Comparison of ENCODE assay signal across 11 cellular contexts in genomic region chr2:206212673-206213513, GRCh38. TPM values are rescaled to one million over a fixed set of nuclear protein-coding genes. Genes with fewer than 3 reads are reported as not detected.
A peak's percentile ranks its signal among the peaks of the same experiment; 100 is the strongest.
DNase-seq lines count a peak whose midpoint lies in the region; ATAC-seq, FAIRE-seq and TF ChIP-seq lines count a peak whose summit lies in the region.
"Had no signal": no experiment of that assay in that cellular context is flagged by ENCODE, and none has a peak within 500 bp of the region (broad histone marks: within the 10 kb centered on the region; RNA-seq: fewer than 3 reads in every experiment).

No MANE protein-coding gene starts in this region.

- H3K4me1 Mint-ChIP-seq in HFFc6 (ENCODE audit: low read depth) = peaks cover 38% of the 10 kb centered on the region

- DNase-seq in A172 (ENCODE audit: low spot score) = peak; percentile 57
- DNase-seq in HFFc6 = peak; percentile 68
- DNase-seq in amniotic stem cell (lab: John Stamatoyannopoulos, UW) = peak; percentile 2
- peak; percentile 37 for DNase-seq in kidney glomerular epithelial cell (lab: John Stamatoyannopoulos, UW)
- DNase-seq in ACHN = no peak
- DNase-seq in GM19239 (ENCODE audit: insufficient read length, low spot score) = no peak
- DNase-seq: activated CD4-positive, alpha-beta memory T cell treated with anti-CD3 and anti-CD28 coated beads, Interleukin-2, amount 10 ng/mL, durations not matched to agents 7 days and 5 days; Kasumi-1; stimulated activated CD4-positive, alpha-beta T cell treated with anti-CD3 and anti-CD28 coated beads, Interleukin-4, amount 100 ng/mL, for 4 hours had no signal

- H3K27ac Mint-ChIP-seq in HFFc6 = peak overlapping the region; percentile 73
- H3K27ac Mint-ChIP-seq: activated CD4-positive, alpha-beta memory T cell treated with anti-CD3 and anti-CD28 coated beads, Interleukin-2, amount 10 ng/mL, durations not matched to agents 7 days and 5 days had no signal

- FAIRE-seq in GM19239 (lab: Jason Lieb, UNC) = no peak

- in situ Hi-C loops in ACHN (cut with HindIII; ENCODE audit: low pct_ligation_motif_present, low pct_unique_long_range_greater_than_20kb, low sequenced_read_pairs) = no loop called here

- H3K9me3 Mint-ChIP-seq in HFFc6 = no peaks in the 10 kb centered on the region
- H3K9me3 Mint-ChIP-seq: activated CD4-positive, alpha-beta memory T cell treated with anti-CD3 and anti-CD28 coated beads, Interleukin-2, amount 10 ng/mL, durations not matched to agents 7 days and 5 days had no signal

- peaks cover 5% of the 10 kb centered on the region; the same call in 1 of the 2 replicates for H3K27me3 Mint-ChIP-seq in HFFc6 (ENCODE audit: insufficient read depth)

- H3K4me3 Mint-ChIP-seq in HFFc6 = peak overlapping the region; percentile 89
- H3K4me3 Mint-ChIP-seq: activated CD4-positive, alpha-beta memory T cell treated with anti-CD3 and anti-CD28 coated beads, Interleukin-2, amount 10 ng/mL, durations not matched to agents 7 days and 5 days had no signal

- no peaks in the 10 kb centered on the region; the same call in 1 of the 2 replicates for H3K36me3 Mint-ChIP-seq in HFFc6 (ENCODE audit: low read depth)

- TF ChIP-seq CTCF in HFFc6 (IDR thresholded peaks at IDR 0.05) = peak; percentile 51

- ATAC-seq in HG03571 (IDR thresholded peaks at IDR 0.05; ENCODE audit: unreplicated experiment) = no peak
- ATAC-seq in GM18868 (IDR thresholded peaks at IDR 0.05; ENCODE audit: unreplicated experiment) = no peak

RNA-seq across cellular contexts. Expression of gene EEF1B2, which starts 53.2 kb away (rescaled TPM):
- total RNA-seq in A172 (2014; rRNA removed; shearing (Covaris generic)) = 616 and 655 TPM in 2 replicates
- 100 to 1,000 TPM; 588 to 647 (median 609) TPM for total RNA-seq in HFFc6 (2021; fragmentation: NEBNext Ultra II Directional; extraction: Animal tissue kit (Norgen Biotek cat#: 25700))

RNA-seq across cellular contexts. Expression of gene NDUFS1, which starts 53.6 kb away (rescaled TPM):
- 211 and 212 TPM in 2 replicates for total RNA-seq in A172 (2014; rRNA removed; shearing (Covaris generic))
- 10 to 100 TPM; 83.5 to 89.0 (median 84.6) TPM for total RNA-seq in HFFc6 (2021; fragmentation: NEBNext Ultra II Directional; extraction: Animal tissue kit (Norgen Biotek cat#: 25700))

Comparison
In these comparisons a context has a peak if more than half of its experiments do, and no peak if none do; other contexts are left out.
1. DNase-seq: peak in A172 (single experiment), HFFc6 (single experiment), amniotic stem cell (single experiment) and kidney glomerular epithelial cell (single experiment); none in ACHN (single experiment) and GM19239 (single experiment).